6 cellular contexts compared by ENCODE assay signal in genomic region chr15:57887825-57888224, GRCh38.
"Had no signal": no experiment of that assay in that cellular context is flagged by ENCODE, and none has a peak within 500 bp of the region (broad histone marks: within the 10 kb centered on the region; RNA-seq: fewer than 3 reads in every experiment).

No MANE protein-coding gene starts in this region.

- ATAC-seq: HepG2, K562 had no signal

- H3K4me3 ChIP-seq: K562 had no signal

- DNase-seq: IMR-90, KBM-7, KG1 had no signal

- FAIRE-seq: HepG2, HTR-8/SVneo, K562 had no signal
